ENCODE assay signal across 1 cellular context in genomic region chr2:20615466-20616241, GRCh38.
TF ChIP-seq lines count a peak whose summit lies in the region.

No MANE protein-coding gene starts in this region.

TF ChIP-seq in HepG2, 621 proteins besides CTCF, POLR2A, EP300 and RAD21 (continued from another document and continues in another):
- TF ChIP-seq GMEB2 (CRISPR knock-in tag; IDR thresholded peaks at IDR 0.05; ENCODE audit: low read depth), result no peak
- 0 out of 2 replicates have a peak, but pooled peaks have one; percentile 20 for TF ChIP-seq ZNF788 (CRISPR knock-in tag; IDR thresholded peaks at IDR 0.05; ENCODE audit: borderline replicate concordance)
- no peak for TF ChIP-seq ZBTB10 (CRISPR knock-in tag; IDR thresholded peaks at IDR 0.05; ENCODE audit: borderline replicate concordance)
- peak; percentile 65; the same call in 1 of the 2 replicates for TF ChIP-seq ZNF431 (CRISPR knock-in tag; IDR thresholded peaks at IDR 0.05; ENCODE audit: borderline replicate concordance, low read depth)
- TF ChIP-seq PHF8 (CRISPR knock-in tag; IDR thresholded peaks at IDR 0.05), result no peak
- TF ChIP-seq ZNF446 (CRISPR knock-in tag; IDR thresholded peaks at IDR 0.05), result no peak
- 0 out of 2 replicates have a peak, but pooled peaks have one; percentile 64 for TF ChIP-seq SAFB2 (CRISPR knock-in tag; IDR thresholded peaks at IDR 0.05; ENCODE audit: borderline replicate concordance, low read depth)
- 0 out of 2 replicates have a peak, but pooled peaks have one; percentile 66 for TF ChIP-seq SMAD9 (CRISPR knock-in tag; IDR thresholded peaks at IDR 0.05)
- peak; percentile 60; the same call in 1 of the 2 replicates for TF ChIP-seq AKAP8 (CRISPR knock-in tag; IDR thresholded peaks at IDR 0.05)
- TF ChIP-seq IRF1 (CRISPR knock-in tag; IDR thresholded peaks at IDR 0.05; ENCODE audit: low read depth), result no peak
- no peak for TF ChIP-seq GLI4 (CRISPR knock-in tag; IDR thresholded peaks at IDR 0.05; ENCODE audit: borderline replicate concordance)
- TF ChIP-seq AFF4 (CRISPR knock-in tag; IDR thresholded peaks at IDR 0.05), result 0 out of 2 replicates have a peak, but pooled peaks have one; percentile 49
- TF ChIP-seq MXD3 (CRISPR knock-in tag; IDR thresholded peaks at IDR 0.05), result no peak
- TF ChIP-seq ZNF781 (CRISPR knock-in tag; IDR thresholded peaks at IDR 0.05; ENCODE audit: borderline replicate concordance, not compliant biosample characterization), result no peak
- peak; percentile 70 for TF ChIP-seq MED1 (CRISPR knock-in tag; IDR thresholded peaks at IDR 0.05)
- TF ChIP-seq SMAD1 (CRISPR knock-in tag; IDR thresholded peaks at IDR 0.05; ENCODE audit: borderline replicate concordance, low read depth), result no peak
- no peak for TF ChIP-seq ZNF615 (CRISPR knock-in tag; IDR thresholded peaks at IDR 0.05; ENCODE audit: borderline replicate concordance)
- no peak for TF ChIP-seq ZFP36L1 (CRISPR knock-in tag; IDR thresholded peaks at IDR 0.05)
- no peak for TF ChIP-seq HHEX (CRISPR knock-in tag; IDR thresholded peaks at IDR 0.05)
- TF ChIP-seq SALL2 (CRISPR knock-in tag; IDR thresholded peaks at IDR 0.05), result no peak
- TF ChIP-seq ZBTB39 (CRISPR knock-in tag; IDR thresholded peaks at IDR 0.05), result no peak; the same call in 1 of the 2 replicates
- peak; percentile 99 for TF ChIP-seq GFI1 (CRISPR knock-in tag; IDR thresholded peaks at IDR 0.05; ENCODE audit: borderline replicate concordance)
- 0 out of 2 replicates have a peak, but pooled peaks have one; percentile 41 for TF ChIP-seq PITX1 (CRISPR knock-in tag; IDR thresholded peaks at IDR 0.05)
- peak; percentile 47; the same call in 1 of the 2 replicates for TF ChIP-seq IKZF5 (CRISPR knock-in tag; IDR thresholded peaks at IDR 0.05)
- 0 out of 2 replicates have a peak, but pooled peaks have one; percentile 70 for TF ChIP-seq ZNF724P (CRISPR knock-in tag; IDR thresholded peaks at IDR 0.05; ENCODE audit: borderline replicate concordance)
- TF ChIP-seq GMEB1 (CRISPR knock-in tag; IDR thresholded peaks at IDR 0.05; ENCODE audit: borderline replicate concordance), result peak; percentile 43; the same call in 1 of the 2 replicates
- no peak for TF ChIP-seq ZFP36 (IDR thresholded peaks at IDR 0.05; ENCODE audit: borderline replicate concordance, low read depth, low read length, partially characterized antibody)
- TF ChIP-seq ZFX (CRISPR knock-in tag; IDR thresholded peaks at IDR 0.05; ENCODE audit: low read depth), result peak; percentile 64
- TF ChIP-seq SOX5 (CRISPR knock-in tag; IDR thresholded peaks at IDR 0.05; ENCODE audit: borderline replicate concordance), result peak; percentile 71; the same call in 1 of the 2 replicates
- peak; percentile 55 for TF ChIP-seq GATAD2A (CRISPR knock-in tag; IDR thresholded peaks at IDR 0.05)
- TF ChIP-seq NR2F2 (IDR thresholded peaks at IDR 0.05; ENCODE audit: borderline replicate concordance, low read depth), result no peak
- peak; percentile 91 for TF ChIP-seq HMG20B (CRISPR knock-in tag; conservative IDR thresholded peaks at IDR 0.05)
- TF ChIP-seq ZNF407 (CRISPR knock-in tag; IDR thresholded peaks at IDR 0.05; ENCODE audit: not compliant biosample characterization), result peak; percentile 82
